In the genomic region with DNA sequence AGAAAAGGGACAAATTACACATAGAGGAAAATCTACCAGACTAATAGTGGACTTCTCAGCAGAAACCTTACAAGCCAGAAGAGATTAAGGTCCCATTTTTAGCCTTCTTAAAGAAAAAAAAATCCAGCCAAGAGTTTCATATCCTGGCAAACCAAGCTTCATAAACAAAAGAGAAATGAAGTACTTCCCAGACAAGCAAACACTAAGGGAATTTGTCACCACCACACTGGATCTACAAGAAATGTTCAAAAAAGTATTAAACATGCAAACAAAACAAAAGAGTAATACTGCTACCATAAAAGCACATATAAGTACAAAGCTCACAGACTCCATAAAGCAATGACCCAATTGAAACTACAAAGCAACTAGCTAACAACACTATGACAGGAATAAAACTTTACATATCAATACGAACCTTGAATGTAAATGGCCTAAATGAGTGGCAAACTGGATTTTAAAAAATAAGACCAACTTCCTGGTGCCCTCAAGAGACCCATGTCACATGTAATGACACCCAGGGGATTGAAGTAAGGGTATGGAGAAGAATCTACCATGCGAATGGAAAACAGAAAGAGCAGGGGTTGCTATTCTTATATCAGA, we compare ENCODE assay signal across 10 cellular contexts.
"Had no signal": no experiment of that assay in that cellular context is flagged by ENCODE, and none has a peak within 500 bp of the region (broad histone marks: within the 10 kb centered on the region; RNA-seq: fewer than 3 reads in every experiment).

No MANE protein-coding gene starts in this region.

- H2AFZ ChIP-seq: GM23338 had no signal

- H3K4me1 Mint-ChIP-seq: IgD-negative memory B cell had no signal

- H3K4me2 ChIP-seq: GM23338 had no signal

- H3K36me3 Mint-ChIP-seq: IgD-negative memory B cell had no signal

- H3K4me3 Mint-ChIP-seq: GM23338, H9, HFFc6, IgD-negative memory B cell had no signal

- H3K27ac Mint-ChIP-seq: GM23338, H9, HFFc6, IgD-negative memory B cell had no signal

- H3K4me3 ChIP-seq: GM23338 had no signal

- FAIRE-seq: H1, H54, HepG2 had no signal

- H3K27ac ChIP-seq: HL-60 had no signal

- DNase-seq: H9, HCEC 1CT, HFFc6, KBM-7 had no signal
